In the genomic region with DNA sequence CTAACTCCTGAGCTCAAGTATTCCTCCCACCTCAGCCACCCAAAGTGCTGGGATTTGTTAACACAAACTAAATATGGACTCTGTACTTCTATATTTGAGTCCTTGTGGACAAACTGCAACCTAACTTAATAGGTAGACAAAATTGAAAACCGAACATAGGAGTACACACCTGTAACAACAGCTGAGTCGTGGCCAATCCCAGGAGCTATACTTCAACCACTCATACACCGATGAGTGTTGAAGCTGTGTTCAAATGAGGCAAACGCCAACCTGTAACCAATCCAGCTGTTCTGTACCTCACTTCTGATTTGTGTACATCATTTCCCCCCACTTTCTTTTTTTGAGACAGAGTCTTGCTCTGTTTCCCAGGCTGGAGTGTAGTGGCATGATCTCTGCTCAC, we compare ENCODE assay signal across 32 cellular contexts.
"Had no signal": no experiment of that assay in that cellular context is flagged by ENCODE, and none has a peak within 500 bp of the region (broad histone marks: within the 10 kb centered on the region; RNA-seq: fewer than 3 reads in every experiment).

No MANE protein-coding gene starts in this region.

- H3K27me3 ChIP-seq: adrenal gland, body of pancreas, Peyer's patch had no signal

- H3K4me3 Mint-ChIP-seq: activated B cell treated with CpG ODN at 0.5 μM for 24 hours; activated naive CD4-positive, alpha-beta T cell treated with anti-CD3 and anti-CD28 coated beads, Interleukin-2, amount 10 ng/mL, durations not matched to agents 7 days and 5 days; activated naive CD8-positive, alpha-beta T cell treated with anti-CD3 and anti-CD28 coated beads, Interleukin-2, amount 10 ng/mL, durations not matched to agents 7 days and 5 days; activated T-cell treated with anti-CD3 and anti-CD28 coated beads, Interleukin-2, amount 50 U/mL, for 24 hours; IgD-negative memory B cell; T-helper 17 cell had no signal

- H3K4me3 ChIP-seq: adrenal gland, body of pancreas, breast epithelium, MG63, Peyer's patch, SJSA1 had no signal

- H3K36me3 ChIP-seq: adrenal gland, breast epithelium, MG63, Peyer's patch, SJSA1 had no signal

- H3K36me3 Mint-ChIP-seq: IgD-negative memory B cell, T-cell had no signal

- ATAC-seq: body of pancreas, PC-3, T-cell, T-helper 17 cell had no signal

- H3K4me1 Mint-ChIP-seq: activated B cell treated with CpG ODN at 0.5 μM for 24 hours, IgD-negative memory B cell had no signal

- H3K9me3 ChIP-seq: adrenal gland, body of pancreas, breast epithelium, Peyer's patch, SJSA1, SK-N-SH had no signal

- DNase-seq: activated B cell treated with CpG ODN at 0.5 μM for 24 hours; activated CD4-positive, alpha-beta T cell treated with anti-CD3 and anti-CD28 coated beads, Interleukin-2, amount 50 U/mL, for 48 hours; activated gamma-delta T cell treated with Interleukin-2 at 50 U/mL for 16 hours; activated naive CD4-positive, alpha-beta T cell treated with anti-CD3 and anti-CD28 coated beads, Interleukin-2, amount 10 ng/mL, durations not matched to agents 7 days and 5 days; activated naive CD8-positive, alpha-beta T cell treated with anti-CD3 and anti-CD28 coated beads, Interleukin-2, amount 10 ng/mL, durations not matched to agents 7 days and 5 days; activated T-cell treated with anti-CD3 and anti-CD28 coated beads, Interleukin-2, amount 50 U/mL, for 24 hours; adrenal gland; body of pancreas; Kasumi-1; KBM-7; MG63; NCI-H1048; NCI-H1105 treated with DMSO at 0.1 percent for 48 hours; NCI-H1436; NCI-H1694; NCI-H1930; NCI-H2081 treated with DMSO at 0.1 percent for 48 hours; NCI-H345; NCI-H524 treated with DMSO at 0.1 percent for 48 hours; NK-92 treated with Interleukin-12 subunit alpha and Interleukin-12 subunit beta, amount 100 ng/mL, for 24 hours; PC-3; Peyer's patch; RPMI8226; SHP77 treated with DMSO at 0.1 percent for 48 hours; SK-N-SH; T-cell; T-helper 17 cell; T-helper 9 cell had no signal

- H3K27ac ChIP-seq: adrenal gland, body of pancreas, breast epithelium, Peyer's patch, SJSA1, VCaP had no signal

- H3K4me1 ChIP-seq: adrenal gland, body of pancreas, breast epithelium, Peyer's patch, SJSA1 had no signal

- H3K27ac Mint-ChIP-seq: activated B cell treated with CpG ODN at 0.5 μM for 24 hours; activated naive CD4-positive, alpha-beta T cell treated with anti-CD3 and anti-CD28 coated beads, Interleukin-2, amount 10 ng/mL, durations not matched to agents 7 days and 5 days; activated T-cell treated with anti-CD3 and anti-CD28 coated beads, Interleukin-2, amount 50 U/mL, for 24 hours; IgD-negative memory B cell; T-helper 17 cell had no signal

- H3K9me3 Mint-ChIP-seq: activated B cell treated with CpG ODN at 0.5 μM for 24 hours, IgD-negative memory B cell, T-cell had no signal
